8 cellular contexts compared by ENCODE assay signal in the genomic region with DNA sequence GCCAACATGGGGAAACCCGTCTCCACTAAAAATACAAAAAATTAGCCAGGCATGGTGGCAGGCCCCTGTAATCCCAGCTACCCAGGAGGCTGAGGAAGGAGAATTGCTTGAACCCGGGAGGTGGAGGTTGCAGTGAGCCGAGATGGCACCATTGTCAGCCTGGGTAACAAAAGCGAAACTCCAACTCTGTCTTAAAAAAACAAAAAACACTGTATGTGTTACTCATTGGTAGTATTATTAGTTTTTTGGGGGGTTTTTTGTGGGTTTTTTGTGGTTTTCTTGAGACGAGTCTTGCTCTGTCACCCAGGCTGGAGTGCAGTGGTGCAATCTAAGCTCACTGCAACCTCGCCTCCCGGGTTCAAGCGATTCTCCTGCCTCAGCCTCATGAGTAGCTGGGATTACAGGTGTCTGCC. TPM values are rescaled to one million over a fixed set of nuclear protein-coding genes. Genes with fewer than 3 reads are reported as not detected.
DNase-seq lines count a peak whose midpoint lies in the region; ATAC-seq and TF ChIP-seq lines count a peak whose summit lies in the region.
"Not testable (repeated sequence)": the region's sequence is repeated elsewhere in the genome, so short reads cannot be mapped to it uniquely, and the experiment has no call there.

No MANE protein-coding gene starts in this region.

- H3K4me3 ChIP-seq in Karpas-422 (ENCODE audit: low read length), result peak overlapping the region; percentile 24; the same call in 1 of the 2 replicates

- H3K79me2 ChIP-seq in Karpas-422 (ENCODE audit: low read length), result peaks cover 99% of the 10 kb centered on the region

- not testable (repeated sequence) for H3K9me2 ChIP-seq in Karpas-422 (replicated peaks; ENCODE audit: insufficient read depth, low read length)

- peak overlapping the region; percentile 5 for H3K4me2 ChIP-seq in Karpas-422 (ENCODE audit: low read depth, low read length, poor library complexity, severe bottlenecking)

- H3K9me3 Mint-ChIP-seq in stimulated activated naive CD8-positive, alpha-beta T cell treated with anti-CD3 and anti-CD28 coated beads, Interleukin-15, amount 100 ng/mL, for 72 hours, result not testable (repeated sequence)

- not testable (repeated sequence) for H3K27me3 ChIP-seq in Karpas-422 (ENCODE audit: low read length)

- H4K20me1 ChIP-seq in Karpas-422 (ENCODE audit: insufficient read depth, low read depth, low read length), result not testable (repeated sequence)

- not testable (repeated sequence) for DNase-seq in Karpas-422
- DNase-seq in activated CD4-positive, alpha-beta T cell treated with anti-CD3 and anti-CD28 coated beads, Interleukin-2, amount 50 U/mL, for 48 hours, result peak; percentile 34 to 40
- peak; percentile 20 for DNase-seq in germinal center (ENCODE audit: low spot score)
- DNase-seq in stimulated activated naive CD8-positive, alpha-beta T cell treated with anti-CD3 and anti-CD28 coated beads, Interleukin-15, amount 100 ng/mL, for 72 hours, result peak in 1 of 2 donors; percentile 22

- not testable (repeated sequence) for H3K27me3 Mint-ChIP-seq in stimulated activated naive CD8-positive, alpha-beta T cell treated with anti-CD3 and anti-CD28 coated beads, Interleukin-15, amount 100 ng/mL, for 72 hours

- peak overlapping the region in 1 of 2 donors; percentile 57 for H3K27ac Mint-ChIP-seq in stimulated activated naive CD8-positive, alpha-beta T cell treated with anti-CD3 and anti-CD28 coated beads, Interleukin-15, amount 100 ng/mL, for 72 hours

- peak; percentile 57 for ATAC-seq in GM18505 (IDR thresholded peaks at IDR 0.05; ENCODE audit: unreplicated experiment)
- ATAC-seq in GM19397 (IDR thresholded peaks at IDR 0.05; ENCODE audit: unreplicated experiment), result peak; percentile 57
- peak; percentile 56 for ATAC-seq in HG02571 (IDR thresholded peaks at IDR 0.05; ENCODE audit: unreplicated experiment)
- peak; percentile 51 for ATAC-seq in HG03095 (IDR thresholded peaks at IDR 0.05; ENCODE audit: unreplicated experiment)
- ATAC-seq in stimulated activated naive CD8-positive, alpha-beta T cell treated with anti-CD3 and anti-CD28 coated beads, Interleukin-15, amount 100 ng/mL, for 72 hours, result peak; percentile 80

- not testable (repeated sequence) for H3K9ac ChIP-seq in Karpas-422 (ENCODE audit: low read length)

- not testable (repeated sequence) for TF ChIP-seq POLR2A in GM18505 (IDR thresholded peaks at IDR 0.05; ENCODE audit: borderline replicate concordance, extremely low read depth, insufficient read depth, insufficient read length)

- peaks cover 62% of the 10 kb centered on the region for H3K36me3 ChIP-seq in Karpas-422 (ENCODE audit: insufficient read depth, low read length)

- peaks cover 65% of the 10 kb centered on the region for H3K4me1 Mint-ChIP-seq in stimulated activated naive CD8-positive, alpha-beta T cell treated with anti-CD3 and anti-CD28 coated beads, Interleukin-15, amount 100 ng/mL, for 72 hours

- peak overlapping the region; percentile 47 for H3K27ac ChIP-seq in Karpas-422 (ENCODE audit: low read length)

- not testable (repeated sequence) for H3K9me3 ChIP-seq in Karpas-422 (ENCODE audit: low read length)

- peaks cover 70% of the 10 kb centered on the region for H3K4me1 ChIP-seq in Karpas-422 (ENCODE audit: low read length)

- H2AFZ ChIP-seq in Karpas-422 (ENCODE audit: low read length), result not testable (repeated sequence)

- peak overlapping the region; percentile 44 to 54 for H3K4me3 Mint-ChIP-seq in stimulated activated naive CD8-positive, alpha-beta T cell treated with anti-CD3 and anti-CD28 coated beads, Interleukin-15, amount 100 ng/mL, for 72 hours

RNA-seq across cellular contexts. Expression of gene EPS15, which starts 17.8 kb away (rescaled TPM):
- 70.3 and 116 TPM in 2 replicates for total RNA-seq in Karpas-422 (2014; rRNA removed; shearing (Covaris generic); ENCODE audit: low replicate concordance)
